In genomic region chr20:46519678-46520077, GRCh38 we compare ENCODE assay signal across 21 cellular contexts. TPM values are rescaled to one million over a fixed set of nuclear protein-coding genes. Genes with fewer than 3 reads are reported as not detected.
DNase-seq lines count a peak whose midpoint lies in the region; FAIRE-seq and TF ChIP-seq lines count a peak whose summit lies in the region.
"Had no signal": no experiment of that assay in that cellular context is flagged by ENCODE, and none has a peak within 500 bp of the region (broad histone marks: within the 10 kb centered on the region; RNA-seq: fewer than 3 reads in every experiment).

No MANE protein-coding gene starts in this region.

- intact Hi-C loops in MCF 10A (cut with micrococcal nuclease) (no loop called here), thyroid gland (cut with DNase I) (loop anchor here (5.0 kb wide), 1 partner anchor 163 kb away; no protein-coding TSS in a partner anchor)

- no peaks in the 10 kb centered on the region for H3K9me2 ChIP-seq in Karpas-422 (replicated peaks; ENCODE audit: insufficient read depth, low read length)

- TF ChIP-seq POLR2A in thyroid gland (IDR thresholded peaks at IDR 0.05) = no peak

- POLR2A ChIA-PET in MCF 10A (lab: Yijun Ruan, JAX) = interaction anchor here (0.6 to 0.7 kb wide), 2 partner anchors 8 to 9 kb away, joined by 3 read pairs; no protein-coding TSS in a partner anchor

- H3K79me2 ChIP-seq in Karpas-422 (ENCODE audit: low read length) = no peaks in the 10 kb centered on the region

- no peak overlapping the region for H2AFZ ChIP-seq in Karpas-422 (ENCODE audit: low read length)
- H2AFZ ChIP-seq: GM23248 had no signal

- peaks cover 19% of the 10 kb centered on the region for H3K27me3 Mint-ChIP-seq in MCF 10A (ENCODE audit: insufficient read depth, unreplicated experiment)

- H3K4me1 ChIP-seq in Karpas-422 (ENCODE audit: low read length) (peaks cover 12% of the 10 kb centered on the region), thyroid gland (no peaks in the 10 kb centered on the region)
- H3K4me1 ChIP-seq: BLaER1, Caco-2 had no signal

- no peak for DNase-seq in HTR-8/SVneo (ENCODE audit: insufficient read length, low spot score)
- DNase-seq in Karpas-422 = no peak
- no peak for DNase-seq in MCF 10A (ENCODE audit: unreplicated experiment)
- no peak for DNase-seq in thyroid gland
- no peak for DNase-seq in NCI-H345 treated with DMSO at 0.1 percent for 48 hours (lab: John Stamatoyannopoulos, UW; ENCODE audit: unreplicated experiment)
- DNase-seq: Caco-2; CD4-positive, CD25-positive, alpha-beta regulatory T cell; CD8-positive, alpha-beta T cell; DMS153; DND-41; GM23248; H9 had no signal

- no peak overlapping the region for H3K27ac Mint-ChIP-seq in MCF 10A (ENCODE audit: low read depth, unreplicated experiment)
- H3K27ac Mint-ChIP-seq: B cell; CD4-positive, CD25-positive, alpha-beta regulatory T cell; CD8-positive, alpha-beta T cell; H9 had no signal

- 0 out of 2 replicates have a peak, but pooled peaks have one; percentile 16 for TF ChIP-seq CTCF in VCaP (conservative IDR thresholded peaks at IDR 0.05)
- TF ChIP-seq CTCF in MCF 10A (IDR thresholded peaks at IDR 0.05; ENCODE audit: unreplicated experiment) = no peak
- no peak for TF ChIP-seq CTCF in thyroid gland (IDR thresholded peaks at IDR 0.05)

- no peak overlapping the region for H3K9ac ChIP-seq in Karpas-422 (ENCODE audit: low read length)
- H3K9ac ChIP-seq: BLaER1, GM23248 had no signal

- no peak overlapping the region for H3K4me3 Mint-ChIP-seq in MCF 10A (ENCODE audit: unreplicated experiment)
- H3K4me3 Mint-ChIP-seq: B cell; CD4-positive, CD25-positive, alpha-beta regulatory T cell; CD8-positive, alpha-beta T cell; H9 had no signal

- peak overlapping the region; percentile 7 for H3K4me2 ChIP-seq in Karpas-422 (ENCODE audit: low read depth, low read length, poor library complexity, severe bottlenecking)
- H3K4me2 ChIP-seq: BLaER1 had no signal

- no peaks in the 10 kb centered on the region for H3K27me3 ChIP-seq in Karpas-422 (ENCODE audit: low read length)
- H3K27me3 ChIP-seq in thyroid gland = no peaks in the 10 kb centered on the region
- H3K27me3 ChIP-seq: BLaER1 had no signal

- H3K36me3 Mint-ChIP-seq in MCF 10A (ENCODE audit: insufficient read depth, unreplicated experiment) = no peaks in the 10 kb centered on the region
- H3K36me3 Mint-ChIP-seq: CD4-positive, CD25-positive, alpha-beta regulatory T cell; CD8-positive, alpha-beta T cell had no signal

- no peaks in the 10 kb centered on the region for H3K9me3 ChIP-seq in Karpas-422 (ENCODE audit: low read length)
- no peaks in the 10 kb centered on the region for H3K9me3 ChIP-seq in thyroid gland
- H3K9me3 ChIP-seq: BLaER1, Caco-2 had no signal

- no peaks in the 10 kb centered on the region for H3K36me3 ChIP-seq in Karpas-422 (ENCODE audit: insufficient read depth, low read length)
- H3K36me3 ChIP-seq in thyroid gland = no peaks in the 10 kb centered on the region
- H3K36me3 ChIP-seq: BLaER1 had no signal

- H3K27ac ChIP-seq in Karpas-422 (ENCODE audit: low read length) = no peak overlapping the region
- no peak overlapping the region for H3K27ac ChIP-seq in VCaP
- no peak overlapping the region for H3K27ac ChIP-seq in thyroid gland
- H3K27ac ChIP-seq: BLaER1, C4-2B, GM23248 had no signal

- 58 to 70% methylated on average over 2 of the region's 2 CpGs for WGBS in thyroid gland, 2 donors

- H3K4me3 ChIP-seq in Karpas-422 (ENCODE audit: low read length) (no peak overlapping the region), thyroid gland (replicated peaks in 1 of 3) (no peak overlapping the region)
- H3K4me3 ChIP-seq: BLaER1, GM12878, GM23248 had no signal

- no peaks in the 10 kb centered on the region for H3K9me3 Mint-ChIP-seq in MCF 10A (ENCODE audit: unreplicated experiment)
- H3K9me3 Mint-ChIP-seq: CD8-positive, alpha-beta T cell had no signal

- BruUV-seq in MCF 10A (replicated peaks; lab: Mats Ljungman, UMichigan) = no TSS peak

- no peaks in the 10 kb centered on the region for H4K20me1 ChIP-seq in Karpas-422 (ENCODE audit: insufficient read depth, low read depth, low read length)
- H4K20me1 ChIP-seq: BLaER1 had no signal

- FAIRE-seq in HTR-8/SVneo (lab: Jason Lieb, UNC) = peak; percentile 69
- FAIRE-seq: G401.6, GM12878, GM19239 had no signal

- CTCF ChIA-PET in MCF 10A (lab: Yijun Ruan, JAX) = interaction anchor here (0.5 to 9.6 kb wide), 11 partner anchors 9 to 169 kb away, joined by 3 to 125 read pairs (median 3); partner anchors contain the start of gene TP53RK

- H3K4me1 Mint-ChIP-seq in MCF 10A (ENCODE audit: insufficient read depth, unreplicated experiment) = no peaks in the 10 kb centered on the region
- H3K4me1 Mint-ChIP-seq: B cell had no signal

RNA-seq across cellular contexts. Expression of gene ZNF334, which starts 6.3 kb away (rescaled TPM):
- not detected in 2 replicates for total RNA-seq in Karpas-422 (2014; rRNA removed; shearing (Covaris generic); ENCODE audit: low replicate concordance)
- total RNA-seq in MCF 10A (2022) (not detected in 2 replicates), thyroid gland (10 to 100 TPM; 12.2 to 15.7 (median 14.2) TPM)
- total RNA-seq: Caco-2 had no signal

RNA-seq across cellular contexts. Expression of gene OCSTAMP, which starts 30.8 kb away (rescaled TPM):
- not detected in 2 replicates for total RNA-seq in Karpas-422 (2014; rRNA removed; shearing (Covaris generic); ENCODE audit: low replicate concordance)
- total RNA-seq in MCF 10A (2022) (not detected in 2 replicates), thyroid gland (not detected)
- total RNA-seq: A172; B cell; Caco-2; CD4-positive, CD25-positive, alpha-beta regulatory T cell; CD8-positive, alpha-beta T cell; GM23248; H4; H9 had no signal

Comparison
In these comparisons a context has a peak if more than half of its experiments do, and no peak if none do; other contexts are left out.
1. RNA of gene ZNF334, which starts 6.3 kb away (total RNA-seq): 12.2 to 15.7 TPM in thyroid gland; not detected in Karpas-422 and not detected in MCF 10A; every median in the first group is over 10 times any median in the second.